34 cellular contexts compared by ENCODE assay signal in genomic region chr4:107742791-107743190, GRCh38.
"Had no signal": no experiment of that assay in that cellular context is flagged by ENCODE, and none has a peak within 500 bp of the region (broad histone marks: within the 10 kb centered on the region; RNA-seq: fewer than 3 reads in every experiment).

No MANE protein-coding gene starts in this region.

- DNase-seq: Karpas-422, Kasumi-1, MG63, MV-4-11, NCI-H1048, NCI-H1092, NCI-H1092 treated with DMSO at 0.1 percent for 48 hours, NCI-H1105, NCI-H1105 treated with DMSO at 0.1 percent for 48 hours, NCI-H1417, NCI-H1417 treated with DMSO at 0.1 percent for 48 hours, NCI-H1436, NCI-H1436 treated with DMSO at 0.1 percent for 48 hours, NCI-H146, NCI-H1694, NCI-H1694 treated with DMSO at 0.1 percent for 48 hours, NCI-H187, NCI-H187 treated with DMSO at 0.1 percent for 48 hours, NCI-H1930, NCI-H2029, NCI-H2029 treated with DMSO at 0.1 percent for 48 hours, NCI-H2081, NCI-H2081 treated with DMSO at 0.1 percent for 48 hours, NCI-H2107, NCI-H2171, NCI-H2171 treated with DMSO at 0.1 percent for 48 hours, NCI-H2227 treated with DMSO at 0.1 percent for 48 hours, NCI-H226, NCI-H345, NCI-H446, NCI-H446 treated with DMSO at 0.1 percent for 48 hours, NCI-H510A, NCI-H510A treated with DMSO at 0.1 percent for 48 hours, NCI-H524 had no signal

- H3K4me3 ChIP-seq: MG63 had no signal

- H3K27me3 ChIP-seq: MG63 had no signal

- H3K9me3 ChIP-seq: MG63 had no signal

- H3K36me3 ChIP-seq: MG63 had no signal
